Comparison of ENCODE assay signal across 16 cellular contexts in genomic region chr10:62760401-62760800, GRCh38. TPM values are rescaled to one million over a fixed set of nuclear protein-coding genes. Genes with fewer than 3 reads are reported as not detected.
DNase-seq lines count a peak whose midpoint lies in the region; ATAC-seq and FAIRE-seq lines count a peak whose summit lies in the region.
"Had no signal": no experiment of that assay in that cellular context is flagged by ENCODE, and none has a peak within 500 bp of the region (broad histone marks: within the 10 kb centered on the region; RNA-seq: fewer than 3 reads in every experiment).

No MANE protein-coding gene starts in this region.

- H3K27ac ChIP-seq in small intestine (ENCODE audit: low read depth in 1 of 2, low read length in 1 of 2), result peak overlapping the region in 1 of 2 donors; percentile 56
- H3K27ac ChIP-seq: ovary had no signal

- DNase-seq in Kasumi-1 (lab: John Stamatoyannopoulos, UW), result peak; percentile 71 to 76
- peak; percentile 86 for DNase-seq in dermis blood vessel endothelial cell
- DNase-seq in lung microvascular endothelial cell (ENCODE audit: low read depth in 2 of 2), result peak; percentile 51 to 77
- peak; percentile 13 for DNase-seq in small intestine
- DNase-seq in T-helper 1 cell, result no peak
- DNase-seq in activated T-cell treated with anti-CD3 and anti-CD28 coated beads, Interleukin-2, amount 50 U/mL, for 1 hour, result no peak
- DNase-seq: activated CD8-positive, alpha-beta memory T cell treated with anti-CD3 and anti-CD28 coated beads, Interleukin-2, amount 10 ng/mL, durations not matched to agents 7 days and 5 days; C1 segment of cervical spinal cord; caudate nucleus; NCI-H1048; ovary; stimulated activated CD4-positive, alpha-beta T cell treated with anti-CD3 and anti-CD28 coated beads, Interleukin-2, amount 100 ng/mL, for 24 hours had no signal

- no peaks in the 10 kb centered on the region for H3K9me3 ChIP-seq in small intestine (ENCODE audit: control insufficient read depth, low read depth)
- H3K9me3 ChIP-seq: ovary, upper lobe of left lung had no signal

- WGBS in small intestine, 3 donors, result 72 to 82% (median 81%) methylated on average over 14 of the region's 14 CpGs

- FAIRE-seq in small intestine (lab: Jason Lieb, UNC), result no peak
- FAIRE-seq: HTR-8/SVneo had no signal

- ATAC-seq in GM21423 (IDR thresholded peaks at IDR 0.05; ENCODE audit: unreplicated experiment) (no peak), GM18498 (IDR thresholded peaks at IDR 0.05; ENCODE audit: unreplicated experiment) (no peak)
- ATAC-seq: activated CD8-positive, alpha-beta memory T cell treated with anti-CD3 and anti-CD28 coated beads, Interleukin-2, amount 10 ng/mL, durations not matched to agents 7 days and 5 days had no signal

- no peak overlapping the region for H3K4me3 ChIP-seq in small intestine (ENCODE audit: low read depth in 1 of 2, low read length in 2 of 2)
- H3K4me3 ChIP-seq: ovary, upper lobe of left lung had no signal

- H3K4me1 ChIP-seq in small intestine (ENCODE audit: control insufficient read depth in 2 of 2, insufficient read depth in 1 of 2, low read depth in 1 of 2, low read length in 1 of 2), result no peaks in the 10 kb centered on the region
- H3K4me1 ChIP-seq: upper lobe of left lung had no signal

- H3K36me3 ChIP-seq in small intestine (ENCODE audit: control insufficient read depth in 2 of 2, insufficient read depth in 2 of 2, low read length in 2 of 2), result no peaks in the 10 kb centered on the region
- H3K36me3 ChIP-seq: ovary, upper lobe of left lung had no signal

- H3K27me3 ChIP-seq in small intestine (ENCODE audit: control insufficient read depth in 2 of 2, insufficient read depth in 2 of 2, low read length in 2 of 2), result no peaks in the 10 kb centered on the region
- H3K27me3 ChIP-seq: ovary, upper lobe of left lung had no signal

RNA-seq across cellular contexts. Expression of gene ADO, which starts 44.1 kb away (rescaled TPM):
- total RNA-seq in dermis blood vessel endothelial cell (22.3 and 24.8 TPM in 2 replicates), lung microvascular endothelial cell (8.7 and 13.9 TPM in 2 replicates)
- polyA plus RNA-seq in small intestine, result 1 to 10 TPM; 7.4 to 9.5 (median 8.1) TPM

RNA-seq across cellular contexts. Expression of gene EGR2, which starts 55.8 kb away (rescaled TPM):
- total RNA-seq in dermis blood vessel endothelial cell, result 0.37 and 1.0 TPM in 2 replicates
- total RNA-seq in lung microvascular endothelial cell, result under 0.01 and 0.20 TPM in 2 replicates
- 1 to 10 TPM in 1 of 3 donors, under 1 TPM in 2; 0.45 to 5.4 (median 0.54) TPM for polyA plus RNA-seq in small intestine

Comparison
In these comparisons a context has a peak if more than half of its experiments do, and no peak if none do; other contexts are left out.
1. DNase-seq: peak in Kasumi-1 (2 of 2), dermis blood vessel endothelial cell (single experiment), lung microvascular endothelial cell (2 of 2) and small intestine (single experiment); none in T-helper 1 cell (0 of 5) and activated T-cell treated with anti-CD3 and anti-CD28 coated beads, Interleukin-2, amount 50 U/mL, for 1 hour (single experiment).